8 cellular contexts compared by ENCODE assay signal in genomic region chr12:91382081-91382543, GRCh38.
A peak's percentile ranks its signal among the peaks of the same experiment; 100 is the strongest.
DNase-seq lines count a peak whose midpoint lies in the region; ATAC-seq lines count a peak whose summit lies in the region.

No MANE protein-coding gene starts in this region.

- DNase-seq in NCI-H1436 (lab: John Stamatoyannopoulos, UW) (peak; percentile 81), NCI-H1436 treated with DMSO at 0.1 percent for 48 hours (lab: John Stamatoyannopoulos, UW) (no peak), NCI-H345 (lab: John Stamatoyannopoulos, UW) (peak; percentile 73), cerebellar nuclear complex (lab: John Stamatoyannopoulos, UW) (peak; percentile 22 to 75), kidney glomerular epithelial cell (lab: John Stamatoyannopoulos, UW) (peak; percentile 61)
- DNase-seq in activated CD4-positive, CD25-positive, alpha-beta regulatory T cell treated with anti-CD3 and anti-CD28 coated beads, Interleukin-2, amount 50 U/mL, for 16 hours (ENCODE audit: low read depth, low spot score) = peak; percentile 74
- DNase-seq in stimulated activated CD4-positive, alpha-beta T cell treated with anti-CD3 and anti-CD28 coated beads, Interleukin-15, amount 100 ng/mL, for 48 hours (ENCODE audit: low read depth in 2 of 2) = peak; percentile 65 to 78

- peak; percentile 72 for ATAC-seq in HG03135 (IDR thresholded peaks at IDR 0.05; ENCODE audit: unreplicated experiment)
